8 cellular contexts compared by ENCODE assay signal in genomic region chr5:140565780-140566095, GRCh38. TPM values are rescaled to one million over a fixed set of nuclear protein-coding genes. Genes with fewer than 3 reads are reported as not detected.
DNase-seq lines count a peak whose midpoint lies in the region; ATAC-seq and TF ChIP-seq lines count a peak whose summit lies in the region.

No MANE protein-coding gene starts in this region.

- H3K27me3 Mint-ChIP-seq in CD14-positive monocyte (ENCODE audit: low read depth in 3 of 3) = peaks cover 0 to 2% (median 2%) of the 10 kb centered on the region in 3 donors
- no peaks in the 10 kb centered on the region for H3K27me3 Mint-ChIP-seq in dendritic cell treated with granulocyte-macrophage colony-stimulating factor and Interleukin-4, amounts not matched to agents 40 ng/mL and 50 ng/mL, for 4 days
- H3K27me3 Mint-ChIP-seq in nephron (ENCODE audit: low read depth) = peaks cover 4% of the 10 kb centered on the region

- no peak overlapping the region for H2AFZ ChIP-seq in MM.1S (ENCODE audit: low read length)

- H3K9ac ChIP-seq in MM.1S (ENCODE audit: low read length) = no peak overlapping the region; the same call in 1 of the 2 replicates

- H3K4me3 Mint-ChIP-seq in CD14-positive monocyte (peak overlapping the region in 1 of 2 donors; percentile 13), nephron (peak overlapping the region; percentile 92 to 99 (median 96))
- peak overlapping the region; percentile 96 for H3K4me3 Mint-ChIP-seq in dendritic cell treated with granulocyte-macrophage colony-stimulating factor and Interleukin-4, amounts not matched to agents 40 ng/mL and 50 ng/mL, for 4 days

- H3K9me2 ChIP-seq in MM.1S (replicated peaks; ENCODE audit: insufficient read depth, low read length) = no peaks in the 10 kb centered on the region

- H3K27me3 ChIP-seq in MM.1S (replicated peaks; ENCODE audit: insufficient read depth, low read length) = no peaks in the 10 kb centered on the region

- H3K79me2 ChIP-seq in MM.1S (ENCODE audit: low read length) = peaks cover 46% of the 10 kb centered on the region

- H4K20me1 ChIP-seq in MM.1S (ENCODE audit: insufficient read depth, low read length) = no peaks in the 10 kb centered on the region

- DNase-seq in CD14-positive monocyte (ENCODE audit: low spot score) = no peak
- no peak for DNase-seq in MM.1S
- no peak for DNase-seq in NCI-H524 treated with DMSO at 0.1 percent for 48 hours (lab: John Stamatoyannopoulos, UW)
- no peak for DNase-seq in effector CD4-positive, alpha-beta T cell
- no peak for DNase-seq in hypothalamus (lab: John Stamatoyannopoulos, UW)

- H3K4me1 Mint-ChIP-seq in CD14-positive monocyte = peaks cover 70% of the 10 kb centered on the region
- peaks cover 70% of the 10 kb centered on the region for H3K4me1 Mint-ChIP-seq in dendritic cell treated with granulocyte-macrophage colony-stimulating factor and Interleukin-4, amounts not matched to agents 40 ng/mL and 50 ng/mL, for 4 days (ENCODE audit: low read depth)
- H3K4me1 Mint-ChIP-seq in nephron = peaks cover 46% of the 10 kb centered on the region

- H3K36me3 ChIP-seq in MM.1S (replicated peaks; ENCODE audit: insufficient read depth, low read length) = no peaks in the 10 kb centered on the region

- H3K36me3 Mint-ChIP-seq in CD14-positive monocyte (peaks cover 42 to 59% of the 10 kb centered on the region in 2 donors), nephron (ENCODE audit: low read depth) (peaks cover 21% of the 10 kb centered on the region)
- peaks cover 65% of the 10 kb centered on the region for H3K36me3 Mint-ChIP-seq in dendritic cell treated with granulocyte-macrophage colony-stimulating factor and Interleukin-4, amounts not matched to agents 40 ng/mL and 50 ng/mL, for 4 days (ENCODE audit: low read depth)

- ATAC-seq in HG02571 (IDR thresholded peaks at IDR 0.05; ENCODE audit: unreplicated experiment) = no peak

- peaks cover 44% of the 10 kb centered on the region for H3K4me1 ChIP-seq in MM.1S (ENCODE audit: low read length)

- peak overlapping the region; percentile 70 for H3K4me2 ChIP-seq in MM.1S (ENCODE audit: low read depth, low read length)

- no peak overlapping the region for H3K27ac ChIP-seq in MM.1S (ENCODE audit: low read length)

- H3K4me3 ChIP-seq in MM.1S (ENCODE audit: low read length) = peak overlapping the region; percentile 70

- TF ChIP-seq CTCF in CD14-positive monocyte (IDR thresholded peaks at IDR 0.05) = no peak
- TF ChIP-seq CTCF in MM.1S (IDR thresholded peaks at IDR 0.05; ENCODE audit: low read length) = no peak
- no peak for TF ChIP-seq CTCF in nephron (IDR thresholded peaks at IDR 0.05; ENCODE audit: unreplicated experiment in 3 of 3)

- H3K9me3 Mint-ChIP-seq in CD14-positive monocyte (peaks cover 0 to 2% (median 0%) of the 10 kb centered on the region in 7 donors), nephron (no peaks in the 10 kb centered on the region)
- no peaks in the 10 kb centered on the region for H3K9me3 Mint-ChIP-seq in dendritic cell treated with granulocyte-macrophage colony-stimulating factor and Interleukin-4, amounts not matched to agents 40 ng/mL and 50 ng/mL, for 4 days

- no peaks in the 10 kb centered on the region for H3K9me3 ChIP-seq in MM.1S (replicated peaks; ENCODE audit: insufficient read depth, low read length)

- intact Hi-C loops in CD14-positive monocyte (cut with micrococcal nuclease) = loop anchor here in 1 of 2 donors (10.0 kb wide), 1 partner anchor 149 kb away; no protein-coding TSS in a partner anchor
- intact Hi-C loops in dendritic cell treated with granulocyte-macrophage colony-stimulating factor and Interleukin-4, amounts not matched to agents 40 ng/mL and 50 ng/mL, for 4 days (cut with micrococcal nuclease) = loop anchor here (2.0 kb wide), 1 partner anchor 73 kb away; the partner anchor contains the start of gene TMCO6

- peak overlapping the region in 5 of 7 donors; percentile 94 to 99 (median 98) for H3K27ac Mint-ChIP-seq in CD14-positive monocyte
- H3K27ac Mint-ChIP-seq in dendritic cell treated with granulocyte-macrophage colony-stimulating factor and Interleukin-4, amounts not matched to agents 40 ng/mL and 50 ng/mL, for 4 days = peak overlapping the region; percentile 97
- H3K27ac Mint-ChIP-seq in nephron = peak overlapping the region in 2 of 3 experiments; percentile 76 to 92

- peaks cover 18% of the 10 kb centered on the region for H3F3A ChIP-seq in MM.1S (ENCODE audit: insufficient read depth, low read length)

RNA-seq across cellular contexts. Expression of gene SLC35A4, which starts 1.1 kb away (rescaled TPM):
- polyA plus RNA-seq in CD14-positive monocyte = 10 to 100 TPM; 44.0 to 67.1 TPM

RNA-seq across cellular contexts. Expression of gene APBB3, which starts 1.3 kb away (rescaled TPM):
- polyA plus RNA-seq in CD14-positive monocyte = 1 to 10 TPM; 4.9 to 7.4 TPM

RNA-seq across cellular contexts. Expression of gene SRA1, which starts 8.5 kb away (rescaled TPM):
- 10 to 100 TPM; 72.4 to 80.8 TPM for polyA plus RNA-seq in CD14-positive monocyte

RNA-seq across cellular contexts. Expression of gene EIF4EBP3, which starts 18.3 kb away (rescaled TPM):
- 10 to 100 TPM; 41.9 to 46.0 TPM for polyA plus RNA-seq in CD14-positive monocyte
